9 cellular contexts compared by ENCODE assay signal in genomic region chr16:86029131-86029741, GRCh38.
DNase-seq lines count a peak whose midpoint lies in the region; ATAC-seq and TF ChIP-seq lines count a peak whose summit lies in the region.
"Had no signal": no experiment of that assay in that cellular context is flagged by ENCODE, and none has a peak within 500 bp of the region (broad histone marks: within the 10 kb centered on the region; RNA-seq: fewer than 3 reads in every experiment).

No MANE protein-coding gene starts in this region.

- no peak overlapping the region for H3K27ac ChIP-seq in thyroid gland

- no peaks in the 10 kb centered on the region for H3K27me3 ChIP-seq in thyroid gland

- no peak for TF ChIP-seq CTCF in thyroid gland (IDR thresholded peaks at IDR 0.05)

- TF ChIP-seq POLR2A in thyroid gland (IDR thresholded peaks at IDR 0.05): no peak

- H3K4me3 ChIP-seq in thyroid gland (replicated peaks in 1 of 3): no peak overlapping the region

- H3K36me3 ChIP-seq in thyroid gland: no peaks in the 10 kb centered on the region

- ATAC-seq in HG03460 (IDR thresholded peaks at IDR 0.05; ENCODE audit: unreplicated experiment): no peak

- H3K4me1 ChIP-seq in thyroid gland: peaks cover 5 to 23% of the 10 kb centered on the region in 2 donors

- WGBS in thyroid gland, 2 donors: 18 to 21% methylated on average over 8 to 20 of the region's 20 CpGs

- no peaks in the 10 kb centered on the region for H3K9me3 ChIP-seq in thyroid gland

- DNase-seq in DMS153 (lab: John Stamatoyannopoulos, UW) (peak; percentile 31), DMS153 treated with DMSO at 0.1 percent for 48 hours (lab: John Stamatoyannopoulos, UW; ENCODE audit: unreplicated experiment) (no peak), ecto neural progenitor cell (ENCODE audit: low spot score) (peak; percentile 53), kidney tubule cell (ENCODE audit: low spot score) (peak; percentile 7), thyroid gland (peak; percentile 12 to 23), cerebellar nuclear complex (lab: John Stamatoyannopoulos, UW) (no peak)
- DNase-seq in stimulated activated naive CD4-positive, alpha-beta T cell treated with Interleukin-2 at 50 U/mL for 16 hours (lab: John Stamatoyannopoulos, UW): no peak
- DNase-seq: NCI-H146 had no signal

- intact Hi-C loops in thyroid gland (cut with DNase I): no loop called here

Comparison
In these comparisons a context has a peak if more than half of its experiments do, and no peak if none do; other contexts are left out.
1. DNase-seq: peak in DMS153 (single experiment), ecto neural progenitor cell (single experiment), kidney tubule cell (single experiment) and thyroid gland (2 of 2); none in DMS153 treated with DMSO at 0.1 percent for 48 hours (single experiment), stimulated activated naive CD4-positive, alpha-beta T cell treated with Interleukin-2 at 50 U/mL for 16 hours (single experiment) and cerebellar nuclear complex (0 of 2).